Comparison of ENCODE assay signal across 8 cellular contexts in genomic region chr11:68460741-68461283, GRCh38. TPM values are rescaled to one million over a fixed set of nuclear protein-coding genes. Genes with fewer than 3 reads are reported as not detected.
DNase-seq lines count a peak whose midpoint lies in the region; ATAC-seq and TF ChIP-seq lines count a peak whose summit lies in the region.

Gene PPP6R3, plus strand, starts transcription at chr11:68460752. Its CDS starts 76,913 bp downstream, at chr11:68537665.

- peak within 1 kb of the TSS; percentile 97 for H2AFZ ChIP-seq in PC-9

- H3K4me3 ChIP-seq in PC-9, result peak within 1 kb of the TSS; percentile 72
- H3K4me3 ChIP-seq in endodermal cell (ENCODE audit: low read length), result peak within 1 kb of the TSS; percentile 100
- peak within 1 kb of the TSS; percentile 73 to 85 for H3K4me3 ChIP-seq in muscle layer of duodenum (ENCODE audit: low read depth in 1 of 2, low read length in 2 of 2)

- CTCF ChIA-PET in HEK293T (lab: Yijun Ruan, JAX) (no interaction called here), PC-9 (lab: Charles Lee) (interaction anchor here (0.6 kb wide), 2 partner anchors 55 to 165 kb away, joined by 3 read pairs; no protein-coding TSS in a partner anchor)

- H3K27me3 Mint-ChIP-seq in endodermal cell (ENCODE audit: insufficient read depth), result no peaks in the 10 kb centered on the region

- H3K79me2 ChIP-seq in PC-9 (ENCODE audit: low read depth), result peaks cover 52% of the 10 kb centered on the region

- TSS peak; percentile 22 for BruUV-seq in PC-9 (replicated peaks; lab: Mats Ljungman, UMichigan)

- peaks cover 21% of the 10 kb centered on the region for H3K4me1 Mint-ChIP-seq in endodermal cell

- H3K4me1 ChIP-seq in PC-9 (replicated peaks; ENCODE audit: insufficient read depth), result peaks cover 21% of the 10 kb centered on the region
- H3K4me1 ChIP-seq in endodermal cell (ENCODE audit: control insufficient read depth, insufficient read depth, low read length), result peaks cover 6% of the 10 kb centered on the region
- H3K4me1 ChIP-seq in muscle layer of duodenum (ENCODE audit: control insufficient read depth in 1 of 2, insufficient read depth in 2 of 2, low read length in 2 of 2), result peaks cover 0 to 42% of the 10 kb centered on the region in 2 donors

- peaks cover 4% of the 10 kb centered on the region; the same call in 1 of the 2 replicates for H3K36me3 ChIP-seq in PC-9 (ENCODE audit: low read depth)
- H3K36me3 ChIP-seq in endodermal cell (ENCODE audit: control insufficient read depth, insufficient read depth, low read length), result peaks cover 11% of the 10 kb centered on the region
- no peaks in the 10 kb centered on the region for H3K36me3 ChIP-seq in muscle layer of duodenum (ENCODE audit: control insufficient read depth in 1 of 2, insufficient read depth in 2 of 2, low read length in 2 of 2)

- H3K9me3 ChIP-seq in PC-9 (ENCODE audit: insufficient read depth, low read depth), result no peaks in the 10 kb centered on the region
- H3K9me3 ChIP-seq in endodermal cell (ENCODE audit: control insufficient read depth, low read length), result no peaks in the 10 kb centered on the region
- no peaks in the 10 kb centered on the region for H3K9me3 ChIP-seq in muscle layer of duodenum (ENCODE audit: control insufficient read depth in 1 of 2, low read length in 2 of 2)

- peak within 1 kb of the TSS; percentile 67 for H3K27ac ChIP-seq in PC-9
- H3K27ac ChIP-seq in endodermal cell (ENCODE audit: low read depth, low read length), result peak within 1 kb of the TSS; percentile 96
- H3K27ac ChIP-seq in muscle layer of duodenum (ENCODE audit: low read length), result peak within 1 kb of the TSS; percentile 79

- peaks cover 45% of the 10 kb centered on the region for H4K20me1 ChIP-seq in PC-9 (ENCODE audit: insufficient read depth)

- POLR2A ChIA-PET in HEK293T (lab: Yijun Ruan, JAX), result interaction anchor here (0.9 to 1.4 kb wide), 2 partner anchors 150 to 188 kb away, joined by 3 read pairs; no protein-coding TSS in a partner anchor
- POLR2A ChIA-PET in PC-9 (lab: Charles Lee; ENCODE audit: unreplicated experiment), result interaction anchor here (0.6 to 0.7 kb wide), 4 partner anchors 125 to 632 kb away, joined by 3 to 9 read pairs (median 6); no protein-coding TSS in a partner anchor

- peak within 1 kb of the TSS; percentile 100 for H3K4me2 ChIP-seq in PC-9

- DNase-seq in HEK293T (ENCODE audit: extremely low spot score) (peak; percentile 50), PC-9 (no peak), endodermal cell (no peak), NCI-H82 treated with DMSO at 0.1 percent for 48 hours (lab: John Stamatoyannopoulos, UW; ENCODE audit: unreplicated experiment) (no peak), DMS 273 (lab: John Stamatoyannopoulos, UW; ENCODE audit: unreplicated experiment) (no peak), DMS79 (lab: John Stamatoyannopoulos, UW) (no peak)

- intact Hi-C loops in PC-9 (cut with micrococcal nuclease; ENCODE audit: unreplicated experiment), result loop anchor here (2.0 kb wide), 1 partner anchor 378 kb away; no protein-coding TSS in a partner anchor

- peaks cover 1% of the 10 kb centered on the region for H3K36me3 Mint-ChIP-seq in endodermal cell (ENCODE audit: low read depth)

- H3K27ac Mint-ChIP-seq in endodermal cell, result peak within 1 kb of the TSS; percentile 97

- TF ChIP-seq CTCF in PC-9 (conservative IDR thresholded peaks at IDR 0.05) (no peak), endodermal cell (conservative IDR thresholded peaks at IDR 0.05) (no peak)

- peak within 1 kb of the TSS; percentile 88 for H3K9ac ChIP-seq in endodermal cell (ENCODE audit: extremely low read depth, low read length, poor library complexity, severe bottlenecking)

- H3K27me3 ChIP-seq in PC-9 (ENCODE audit: insufficient read depth, low read depth) (no peaks in the 10 kb centered on the region), endodermal cell (ENCODE audit: control insufficient read depth, insufficient read depth, low read length, poor library complexity, severe bottlenecking) (no peaks in the 10 kb centered on the region), muscle layer of duodenum (ENCODE audit: low read depth, low read length) (no peaks in the 10 kb centered on the region)

- peak within 1 kb of the TSS; percentile 83 for H3K4me3 Mint-ChIP-seq in endodermal cell

- no peaks in the 10 kb centered on the region for H3K9me3 Mint-ChIP-seq in endodermal cell

- no peaks in the 10 kb centered on the region for H3K9me2 ChIP-seq in PC-9 (ENCODE audit: insufficient read depth)

- peaks cover 11% of the 10 kb centered on the region; the same call in 1 of the 2 replicates for H3F3A ChIP-seq in PC-9 (ENCODE audit: insufficient read depth, low read depth)

- WGBS in endodermal cell (ENCODE audit: insufficient coverage in 1 of 2, insufficient read length in 1 of 2), 2 experiments, result 0% methylated on average over 33 to 81 of the region's 81 CpGs

- ATAC-seq in GM18499 (IDR thresholded peaks at IDR 0.05; ENCODE audit: insufficient read depth, unreplicated experiment), result peak; percentile 3

TF ChIP-seq in HEK293T, 16 proteins besides CTCF, POLR2A, EP300 and RAD21:
- TF ChIP-seq LEF1 (IDR thresholded peaks at IDR 0.05; ENCODE audit: borderline replicate concordance), result no peak; the same call in 1 of the 2 replicates
- TF ChIP-seq FOXA1 (IDR thresholded peaks at IDR 0.05), result no peak
- no peak for TF ChIP-seq SP1 (IDR thresholded peaks at IDR 0.05)
- no peak for TF ChIP-seq HDGF (IDR thresholded peaks at IDR 0.05; ENCODE audit: borderline replicate concordance)
- no peak for TF ChIP-seq PKNOX1 (IDR thresholded peaks at IDR 0.05)
- no peak for TF ChIP-seq SUZ12 (IDR thresholded peaks at IDR 0.05)
- no peak for TF ChIP-seq NFRKB (IDR thresholded peaks at IDR 0.05)
- no peak for TF ChIP-seq ZNF384 (IDR thresholded peaks at IDR 0.05)
- no peak for TF ChIP-seq ARNT (IDR thresholded peaks at IDR 0.05)
- TF ChIP-seq BHLHE40 (IDR thresholded peaks at IDR 0.05; ENCODE audit: borderline replicate concordance), result no peak
- TF ChIP-seq FOXM1 (IDR thresholded peaks at IDR 0.05; ENCODE audit: borderline replicate concordance), result no peak
- TF ChIP-seq TARDBP (IDR thresholded peaks at IDR 0.05), result no peak
- TF ChIP-seq ELF4 (IDR thresholded peaks at IDR 0.05), result no peak
- no peak for TF ChIP-seq FOXK2 (IDR thresholded peaks at IDR 0.05)

RNA-seq across cellular contexts. Expression of gene PPP6R3, which starts in this region (rescaled TPM):
- total RNA-seq in PC-9 (2021) (116 and 129 TPM in 2 replicates), endodermal cell (100 to 1,000 TPM; 118 to 136 TPM)
- 83.3 TPM for polyA plus RNA-seq in endodermal cell (2013, experiment 1 of 2)
- 88.5 TPM for polyA plus RNA-seq in endodermal cell (2013, experiment 2 of 2)
